In the genomic region with DNA sequence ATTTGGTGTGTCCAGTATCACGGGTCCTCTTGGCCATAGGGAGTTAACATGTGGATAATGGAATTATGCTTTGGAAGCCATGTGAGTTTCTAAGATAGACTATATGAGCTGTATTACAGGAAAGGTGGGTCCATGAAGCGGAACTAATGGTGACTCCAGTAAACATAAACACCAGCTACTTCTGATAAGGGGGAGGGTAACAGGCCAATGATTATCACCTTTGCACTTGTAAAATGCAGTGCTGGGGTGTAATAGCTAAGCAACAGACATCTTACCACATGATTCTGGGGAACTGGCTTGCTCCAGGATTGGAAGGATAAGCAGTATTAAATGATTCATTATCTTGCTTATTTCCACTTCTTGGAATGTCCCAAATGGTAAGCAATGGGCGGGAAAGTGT, we compare ENCODE assay signal across 14 cellular contexts.
DNase-seq lines count a peak whose midpoint lies in the region; ATAC-seq and TF ChIP-seq lines count a peak whose summit lies in the region.
"Had no signal": no experiment of that assay in that cellular context is flagged by ENCODE, and none has a peak within 500 bp of the region (broad histone marks: within the 10 kb centered on the region; RNA-seq: fewer than 3 reads in every experiment).

No MANE protein-coding gene starts in this region.

- H3K14ac ChIP-seq in IMR-90 (replicated peaks; ENCODE audit: low read depth, low read length) (0 out of 2 replicates have a peak overlapping the region, but pooled peaks have one; percentile 21), mesenchymal stem cell (ENCODE audit: low read length in 2 of 2) (no peak overlapping the region)

- no peak overlapping the region for H4K5ac ChIP-seq in IMR-90 (ENCODE audit: low read depth, low read length)

- 0 out of 2 replicates have a peak overlapping the region, but pooled peaks have one; percentile 9 for H2BK20ac ChIP-seq in IMR-90 (ENCODE audit: low read depth, low read length)

- no peak overlapping the region for H3K4ac ChIP-seq in IMR-90 (ENCODE audit: low read depth, low read length)
- H3K4ac ChIP-seq in mesenchymal stem cell (ENCODE audit: low read depth in 1 of 2, low read length in 2 of 2), result no peak overlapping the region

- H4K91ac ChIP-seq in IMR-90 (ENCODE audit: insufficient read depth, low read depth, low read length) (no peak overlapping the region), mesenchymal stem cell (ENCODE audit: low read length) (no peak overlapping the region)

- H2BK5ac ChIP-seq in IMR-90 (ENCODE audit: low read depth, low read length, poor library complexity, severe bottlenecking) (no peak overlapping the region), mesenchymal stem cell (ENCODE audit: low read depth, low read length, poor library complexity, severe bottlenecking) (no peak overlapping the region)

- H4K8ac ChIP-seq in IMR-90 (ENCODE audit: low read depth in 2 of 2, low read length in 2 of 2) (peak overlapping the region in 1 of 2 experiments; percentile 26; a peak in 1 of 4 replicates), mesenchymal stem cell (ENCODE audit: low read length) (no peak overlapping the region)

- no peak overlapping the region for H3K23ac ChIP-seq in IMR-90 (ENCODE audit: low read depth, low read length)
- H3K23ac ChIP-seq in mesenchymal stem cell (ENCODE audit: low read length in 2 of 2), result no peak overlapping the region

- no peaks in the 10 kb centered on the region for H3K36me3 ChIP-seq in IMR-90 (ENCODE audit: control insufficient read depth, insufficient read depth, low read length)
- H3K36me3 ChIP-seq in mesenchymal stem cell (ENCODE audit: control insufficient read depth in 1 of 2, insufficient read depth in 2 of 2, low read depth in 1 of 2, low read length in 2 of 2), result no peaks in the 10 kb centered on the region
- H3K36me3 ChIP-seq in aorta (ENCODE audit: control insufficient read depth in 1 of 2, insufficient read depth in 2 of 2, low read length in 1 of 2), result no peaks in the 10 kb centered on the region
- no peaks in the 10 kb centered on the region for H3K36me3 ChIP-seq in colonic mucosa
- H3K36me3 ChIP-seq: BLaER1 had no signal

- no peak overlapping the region for H3K4me3 ChIP-seq in IMR-90 (ENCODE audit: insufficient read depth, low read depth, low read length)
- no peak overlapping the region for H3K4me3 ChIP-seq in mesenchymal stem cell (ENCODE audit: insufficient read depth in 1 of 2, low read depth in 1 of 2, low read length in 2 of 2)
- no peak overlapping the region for H3K4me3 ChIP-seq in aorta (ENCODE audit: low read length in 2 of 2)
- H3K4me3 ChIP-seq in colonic mucosa, result no peak overlapping the region
- H3K4me3 ChIP-seq: BLaER1, GM23338 had no signal

- H2AK5ac ChIP-seq in IMR-90 (ENCODE audit: low read depth, low read length) (no peak overlapping the region; the same call in 1 of the 2 replicates), mesenchymal stem cell (ENCODE audit: low read length, severe bottlenecking) (no peak overlapping the region)

- H2BK15ac ChIP-seq in IMR-90 (ENCODE audit: low read depth, low read length) (no peak overlapping the region), mesenchymal stem cell (ENCODE audit: low read depth, poor library complexity, severe bottlenecking) (no peak overlapping the region)

- ATAC-seq in IMR-90 (ENCODE audit: low read depth) (peak; percentile 43; the same call in 1 of the 2 replicates), aorta (ENCODE audit: low FRiP score) (peak; percentile 38)
- ATAC-seq: GM23338 had no signal

- H4K20me1 ChIP-seq in IMR-90 (ENCODE audit: insufficient read depth, low read length), result no peaks in the 10 kb centered on the region
- H4K20me1 ChIP-seq: BLaER1 had no signal

- no peak overlapping the region for H3K56ac ChIP-seq in IMR-90 (ENCODE audit: extremely low read depth, insufficient read depth, low read length)

- no peak overlapping the region for H2AK9ac ChIP-seq in IMR-90 (replicated peaks; ENCODE audit: low read depth, low read length, poor library complexity)

- H3K27me3 ChIP-seq in IMR-90 (ENCODE audit: control insufficient read depth, insufficient read depth, low read length) (no peaks in the 10 kb centered on the region), mesenchymal stem cell (ENCODE audit: control insufficient read depth in 1 of 2, insufficient read depth in 1 of 2, low read length in 2 of 2) (no peaks in the 10 kb centered on the region), aorta (ENCODE audit: control insufficient read depth in 1 of 2, insufficient read depth in 2 of 2, low read length in 1 of 2) (no peaks in the 10 kb centered on the region), colonic mucosa (no peaks in the 10 kb centered on the region)
- H3K27me3 ChIP-seq: BLaER1 had no signal

- H3K4me1 ChIP-seq in IMR-90 (ENCODE audit: control insufficient read depth, insufficient read depth, low read length) (peaks cover 11% of the 10 kb centered on the region), mesenchymal stem cell (ENCODE audit: control insufficient read depth, insufficient read depth, low read depth, low read length) (peaks cover 2% of the 10 kb centered on the region), aorta (ENCODE audit: control insufficient read depth in 1 of 2, insufficient read depth in 2 of 2, low read length in 2 of 2) (no peaks in the 10 kb centered on the region), colonic mucosa (no peaks in the 10 kb centered on the region)

- no peak overlapping the region for H3K18ac ChIP-seq in IMR-90 (ENCODE audit: low read depth, low read length)
- H3K18ac ChIP-seq in mesenchymal stem cell (ENCODE audit: low read depth in 1 of 2, low read length in 2 of 2), result no peak overlapping the region

- TF ChIP-seq RAD21 in IMR-90 (IDR thresholded peaks at IDR 0.05; ENCODE audit: low read length), result no peak

- H3K27ac ChIP-seq in IMR-90 (ENCODE audit: insufficient read depth, low read length) (no peak overlapping the region), mesenchymal stem cell (ENCODE audit: low read length, poor library complexity, severe bottlenecking) (no peak overlapping the region), aorta (ENCODE audit: low read depth in 1 of 2, low read length in 2 of 2) (no peak overlapping the region), colonic mucosa (no peak overlapping the region)
- H3K27ac ChIP-seq: BLaER1 had no signal

- DNase-seq in AG20443 (ENCODE audit: low spot score) (peak; percentile 9), IMR-90 (no peak), mesenchymal stem cell (no peak), aorta (no peak), midbrain (lab: John Stamatoyannopoulos, UW) (no peak), ureter (ENCODE audit: low spot score) (no peak), colonic mucosa (no peak)
- DNase-seq: CD4-positive, alpha-beta memory T cell; DMS153; DMS79; GDM1; HCEC 1CT had no signal

- H2BK120ac ChIP-seq in IMR-90 (ENCODE audit: low read depth, low read length) (no peak overlapping the region), mesenchymal stem cell (ENCODE audit: low read depth, low read length) (no peak overlapping the region)

- no CpG with 5 or more reads among the region's 3 CpGs for WGBS in IMR-90 (ENCODE audit: extremely low coverage in 2 of 2, insufficient read length in 1 of 2), 2 experiments
- WGBS in mesenchymal stem cell, result 90% methylated on average over 3 of the region's 3 CpGs
- WGBS in aorta, 2 donors, result 88 to 91% methylated on average over 3 of the region's 3 CpGs

- no peaks in the 10 kb centered on the region for H3K9me3 ChIP-seq in IMR-90 (ENCODE audit: control insufficient read depth, insufficient read depth, low read length)
- no peaks in the 10 kb centered on the region for H3K9me3 ChIP-seq in mesenchymal stem cell (ENCODE audit: control insufficient read depth, low read length)
- H3K9me3 ChIP-seq in aorta (ENCODE audit: control insufficient read depth, low read length), result no peaks in the 10 kb centered on the region
- H3K9me3 ChIP-seq in colonic mucosa, result no peaks in the 10 kb centered on the region
- H3K9me3 ChIP-seq: BLaER1 had no signal

- POLR2A ChIA-PET in IMR-90 (lab: Charles Lee; ENCODE audit: unreplicated experiment), result no interaction called here

- H3K4me2 ChIP-seq in IMR-90 (ENCODE audit: low read depth, low read length), result no peak overlapping the region
- no peak overlapping the region for H3K4me2 ChIP-seq in mesenchymal stem cell (ENCODE audit: low read length, poor library complexity, severe bottlenecking)
- H3K4me2 ChIP-seq: BLaER1, GM23338 had no signal

- H3K79me1 ChIP-seq in IMR-90 (ENCODE audit: low read depth in 1 of 2, low read length in 2 of 2) (no peaks in the 10 kb centered on the region), mesenchymal stem cell (replicated peaks; ENCODE audit: low read length, poor library complexity, severe bottlenecking) (no peaks in the 10 kb centered on the region)

- H3K9ac ChIP-seq in IMR-90 (ENCODE audit: low read depth, low read length), result no peak overlapping the region
- peak overlapping the region; percentile 24 for H3K9ac ChIP-seq in mesenchymal stem cell (ENCODE audit: low read length)
- no peak overlapping the region for H3K9ac ChIP-seq in colonic mucosa (ENCODE audit: low read depth in 2 of 2, low read length in 2 of 2)
- H3K9ac ChIP-seq: BLaER1 had no signal

- TF ChIP-seq POLR2A in IMR-90 (IDR thresholded peaks at IDR 0.05; ENCODE audit: low read depth, low read length), result no peak

- in situ Hi-C loops in IMR-90 (cut with MboI; ENCODE audit: low sequenced_read_pairs), result no loop called here

- peaks cover 3% of the 10 kb centered on the region; the same call in 1 of the 2 replicates for H3K9me1 ChIP-seq in IMR-90 (ENCODE audit: insufficient read depth, low read length)

- CTCF ChIA-PET in IMR-90 (lab: Yijun Ruan, JAX), result interaction anchor here (1.7 kb wide), 1 partner anchor 15 kb away, joined by 4 read pairs; no protein-coding TSS in a partner anchor

- H2AFZ ChIP-seq in IMR-90 (replicated peaks; ENCODE audit: low read length, poor library complexity), result peak overlapping the region; percentile 69
- H2AFZ ChIP-seq in mesenchymal stem cell (ENCODE audit: low read depth, low read length), result no peak overlapping the region

- no TSS peak for BruUV-seq in IMR-90 (replicated peaks; lab: Mats Ljungman, UMichigan)

- intact Hi-C loops in IMR-90 (cut with micrococcal nuclease) (loop anchor here (2.0 to 10.0 kb wide), 2 partner anchors 253 to 325 kb away; no protein-coding TSS in a partner anchor), aorta (cut with DNase I) (no loop called here), colonic mucosa (cut with DNase I) (loop anchor here (10.0 kb wide), 1 partner anchor 153 kb away; no protein-coding TSS in a partner anchor)

- TF ChIP-seq CTCF in IMR-90 (conservative IDR thresholded peaks at IDR 0.05; ENCODE audit: low read depth, low read length) (no peak), colonic mucosa (IDR thresholded peaks at IDR 0.05) (no peak)

- H2BK12ac ChIP-seq in mesenchymal stem cell (ENCODE audit: low read length in 2 of 2), result no peak overlapping the region

- dilution Hi-C loops in IMR-90 (cut with HindIII; ENCODE audit: low sequenced_read_pairs, unreplicated experiment), result no loop called here

Comparison
In these comparisons a context has a peak if more than half of its experiments do, and no peak if none do; other contexts are left out.
1. intact Hi-C loops: an anchor here in IMR-90 (2.0 to 10.0 kb wide) and colonic mucosa (10.0 kb wide); none called in aorta.